ENCODE assay signal across 21 cellular contexts in the genomic region with DNA sequence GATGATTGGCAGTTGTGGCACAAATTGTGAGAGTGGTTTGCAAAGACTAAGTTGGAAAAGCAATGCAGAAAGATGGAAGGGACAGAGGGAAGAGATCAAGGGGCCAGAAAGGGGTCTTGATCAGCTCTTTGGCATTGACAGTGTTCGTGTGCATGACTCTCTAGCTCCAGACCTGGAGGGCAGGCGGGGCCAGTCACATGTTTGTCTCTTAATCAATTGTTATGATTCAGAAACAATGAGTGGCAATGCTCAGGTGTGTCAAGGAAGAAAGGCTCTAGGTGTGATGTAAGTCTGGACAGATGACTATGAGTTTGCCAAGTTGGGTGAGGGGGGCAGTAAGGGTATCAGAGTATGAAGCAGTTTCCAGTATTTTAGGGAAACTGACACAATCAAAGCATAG.
"Had no signal": no experiment of that assay in that cellular context is flagged by ENCODE, and none has a peak within 500 bp of the region (broad histone marks: within the 10 kb centered on the region; RNA-seq: fewer than 3 reads in every experiment).

No MANE protein-coding gene starts in this region.

- H3K9me3 Mint-ChIP-seq: activated CD4-positive, alpha-beta T cell treated with anti-CD3 and anti-CD28 coated beads, Interleukin-2, amount 10 ng/mL, durations not matched to agents 24 days and 14 days; IgD-negative memory B cell; WTC11 had no signal

- H3K27ac Mint-ChIP-seq: activated CD4-positive, alpha-beta T cell treated with anti-CD3 and anti-CD28 coated beads, Interleukin-2, amount 10 ng/mL, durations not matched to agents 24 days and 14 days; activated naive CD8-positive, alpha-beta T cell; WTC11 had no signal

- ATAC-seq: SK-N-SH treated with all-trans-retinoic acid at 6 μM for 48 hours had no signal

- H3K36me3 Mint-ChIP-seq: activated naive CD8-positive, alpha-beta T cell; IgD-negative memory B cell; WTC11 had no signal

- DNase-seq: activated CD4-positive, alpha-beta T cell treated with anti-CD3 and anti-CD28 coated beads, Interleukin-2, amount 10 ng/mL, durations not matched to agents 24 days and 14 days; activated CD4-positive, alpha-beta T cell treated with anti-CD3 and anti-CD28 coated beads, Interleukin-2, amount 50 U/mL, for 48 hours; activated CD4-positive, CD25-positive, alpha-beta regulatory T cell treated with anti-CD3 and anti-CD28 coated beads, Interleukin-2, amount 50 U/mL, for 72 hours; activated CD8-positive, alpha-beta memory T cell treated with anti-CD3 and anti-CD28 coated beads, Interleukin-2, amount 50 U/mL, for 48 hours; activated naive CD4-positive, alpha-beta T cell treated with Interleukin-2 at 50 U/mL for 16 hours; activated T-cell treated with anti-CD3 and anti-CD28 coated beads, Interleukin-2, amount 50 U/mL, for 1 hour; brain microvascular endothelial cell; KG1; NCI-H1048; NCI-H146; NCI-H187 treated with DMSO at 0.1 percent for 48 hours; NCI-H2081 treated with DMSO at 0.1 percent for 48 hours; NCI-H446; NCI-H524; Peyer's patch; Right ventricle myocardium superior; SW 1271 had no signal

- H3K4me3 Mint-ChIP-seq: activated CD4-positive, alpha-beta T cell treated with anti-CD3 and anti-CD28 coated beads, Interleukin-2, amount 10 ng/mL, durations not matched to agents 24 days and 14 days; activated naive CD8-positive, alpha-beta T cell; IgD-negative memory B cell; WTC11 had no signal
